Comparison of ENCODE assay signal across 7 cellular contexts in the genomic region with DNA sequence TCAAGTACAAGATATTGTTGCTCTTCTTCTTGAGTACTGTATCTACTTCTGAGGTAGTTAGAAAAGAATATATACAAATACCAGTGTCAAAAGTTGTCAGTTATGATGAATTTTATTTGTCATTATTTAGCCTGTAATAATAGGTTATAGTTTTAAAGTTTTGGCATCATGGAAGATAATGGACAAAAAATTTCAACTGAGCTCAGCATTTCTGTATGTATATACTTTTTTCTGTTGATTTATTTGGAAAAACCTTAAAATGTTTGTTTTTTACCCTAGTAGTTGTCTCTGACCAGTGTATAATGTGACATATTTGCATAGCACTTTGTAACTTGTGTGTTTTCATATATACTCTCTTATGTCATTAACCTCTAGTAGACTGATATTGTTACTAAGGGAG.
"Had no signal": no experiment of that assay in that cellular context is flagged by ENCODE, and none has a peak within 500 bp of the region (broad histone marks: within the 10 kb centered on the region; RNA-seq: fewer than 3 reads in every experiment).

No MANE protein-coding gene starts in this region.

- H2AFZ ChIP-seq: GM23338 had no signal

- FAIRE-seq: H1, H54 had no signal

- H3K27ac ChIP-seq: HL-60 had no signal

- DNase-seq: H9, HCEC 1CT, KG1 had no signal

- H3K4me2 ChIP-seq: GM23338 had no signal

- H3K4me3 ChIP-seq: GM23338 had no signal

- ATAC-seq: GM23338 had no signal
